Comparison of ENCODE assay signal across 13 cellular contexts in the genomic region with DNA sequence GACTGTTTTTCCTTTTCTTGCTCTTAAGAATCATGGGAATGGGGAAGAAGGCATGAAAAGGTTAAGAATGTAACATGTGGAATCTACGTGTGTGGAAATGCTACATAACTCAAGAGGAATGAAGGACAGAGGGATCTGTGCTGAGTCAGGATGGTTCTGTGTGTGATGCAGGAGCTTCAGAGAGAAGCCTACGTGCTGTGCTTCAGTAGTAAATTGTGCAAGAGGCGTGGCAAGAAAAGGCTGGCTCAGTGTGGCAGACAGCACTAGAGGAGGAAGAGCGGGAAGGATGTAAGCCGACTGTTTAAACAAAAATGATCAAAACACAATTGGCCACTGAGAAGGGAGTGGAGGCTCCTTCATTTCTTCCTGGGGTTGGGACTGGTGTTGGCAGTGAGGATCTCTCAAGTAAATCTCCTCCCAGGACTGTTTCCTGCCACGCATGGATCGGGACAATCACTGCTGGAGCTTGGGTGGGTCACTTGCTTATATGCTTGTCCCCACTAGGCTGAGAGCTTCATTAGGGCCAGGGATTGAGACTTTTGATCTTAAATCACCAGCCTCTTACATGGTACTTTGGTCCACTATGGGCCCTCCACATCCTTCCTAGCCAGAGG. TPM values are rescaled to one million over a fixed set of nuclear protein-coding genes. Genes with fewer than 3 reads are reported as not detected.
DNase-seq lines count a peak whose midpoint lies in the region; ATAC-seq and TF ChIP-seq lines count a peak whose summit lies in the region.
"Had no signal": no experiment of that assay in that cellular context is flagged by ENCODE, and none has a peak within 500 bp of the region (broad histone marks: within the 10 kb centered on the region; RNA-seq: fewer than 3 reads in every experiment).

No MANE protein-coding gene starts in this region.

- H3K4me3 ChIP-seq in foreskin fibroblast (ENCODE audit: low read depth in 1 of 2, low read length in 2 of 2) (no peak overlapping the region), thyroid gland (replicated peaks in 1 of 3) (no peak overlapping the region)
- H3K4me3 ChIP-seq: skin epidermis had no signal

- TF ChIP-seq CTCF in foreskin fibroblast (IDR thresholded peaks at IDR 0.05; ENCODE audit: low read depth, low read length) = no peak
- TF ChIP-seq CTCF in thyroid gland (IDR thresholded peaks at IDR 0.05) = no peak

- no peaks in the 10 kb centered on the region for H3K9me3 ChIP-seq in thyroid gland

- ATAC-seq in HG03354 (IDR thresholded peaks at IDR 0.05; ENCODE audit: poor library complexity, severe bottlenecking, unreplicated experiment) = no peak

- no peaks in the 10 kb centered on the region for H3K4me1 ChIP-seq in thyroid gland

- no peak for TF ChIP-seq POLR2A in thyroid gland (IDR thresholded peaks at IDR 0.05)

- DNase-seq in HCEC 1CT (peak; percentile 97), amniotic epithelial cell (ENCODE audit: low read depth) (peak; percentile 100), foreskin fibroblast (peak; percentile 92 to 94), thyroid gland (peak; percentile 46 to 52), NCI-H2196 treated with DMSO at 0.1 percent for 48 hours (lab: John Stamatoyannopoulos, UW; ENCODE audit: unreplicated experiment) (no peak), NCI-H2029 (lab: John Stamatoyannopoulos, UW) (no peak)
- DNase-seq: activated CD4-positive, alpha-beta T cell treated with anti-CD3 and anti-CD28 coated beads for 4 hours; activated gamma-delta T cell; DMS79 treated with DMSO at 0.1 percent for 48 hours; NCI-H1092 treated with DMSO at 0.1 percent for 48 hours; NCI-H526 treated with DMSO at 0.1 percent for 48 hours had no signal

- intact Hi-C loops in thyroid gland (cut with DNase I) = no loop called here

- no peaks in the 10 kb centered on the region for H3K36me3 ChIP-seq in thyroid gland

- 58 to 67% methylated on average over 7 of the region's 7 CpGs for WGBS in thyroid gland, 2 donors

- H3K27me3 ChIP-seq in thyroid gland = no peaks in the 10 kb centered on the region

- H3K27ac ChIP-seq in thyroid gland = no peak overlapping the region
- H3K27ac ChIP-seq: skin epidermis had no signal

RNA-seq across cellular contexts. Expression of a gene that starts 59.4 kb away (rescaled TPM):
- 10 to 100 TPM; 10.1 to 29.6 (median 23.0) TPM for total RNA-seq in thyroid gland

Comparison
In these comparisons a context has a peak if more than half of its experiments do, and no peak if none do; other contexts are left out.
1. DNase-seq: peak in HCEC 1CT (single experiment), amniotic epithelial cell (single experiment), foreskin fibroblast (2 of 2) and thyroid gland (2 of 2); none in NCI-H2196 treated with DMSO at 0.1 percent for 48 hours (single experiment) and NCI-H2029 (single experiment).